12 cellular contexts compared by ENCODE assay signal in the genomic region with DNA sequence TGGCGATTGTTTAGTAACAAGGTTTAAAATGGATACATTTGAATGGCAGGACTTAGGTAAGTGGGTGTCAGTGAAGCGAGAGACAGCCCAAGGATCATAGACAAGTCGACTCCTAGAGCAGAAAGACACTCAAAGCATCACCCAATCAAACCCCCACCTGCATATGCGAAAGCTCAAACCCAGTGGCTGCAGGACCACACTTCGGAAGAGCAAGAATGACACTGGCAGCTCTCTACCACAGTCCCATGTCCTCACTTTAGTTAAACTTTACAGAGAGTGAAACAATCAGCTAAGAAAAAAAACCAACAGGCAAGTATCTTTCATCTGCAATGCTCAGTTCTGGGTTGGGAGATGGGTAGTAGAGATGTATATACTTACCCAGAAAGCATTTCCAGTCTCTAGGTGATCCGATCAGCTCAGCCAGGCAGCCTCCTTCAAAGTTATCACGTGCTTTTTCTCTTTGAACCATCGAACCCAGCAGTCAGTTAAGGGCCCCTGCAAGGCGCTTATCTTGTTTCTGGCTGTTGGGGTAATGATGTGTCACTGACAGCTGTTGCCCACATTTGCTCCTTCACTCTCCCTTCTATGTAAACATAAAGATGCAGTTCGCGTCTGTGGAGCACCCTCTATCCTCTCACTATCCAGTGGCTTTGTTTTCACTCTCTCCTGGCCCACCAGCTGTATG.
DNase-seq lines count a peak whose midpoint lies in the region; ATAC-seq and TF ChIP-seq lines count a peak whose summit lies in the region.
"Had no signal": no experiment of that assay in that cellular context is flagged by ENCODE, and none has a peak within 500 bp of the region (broad histone marks: within the 10 kb centered on the region; RNA-seq: fewer than 3 reads in every experiment).

No MANE protein-coding gene starts in this region.

- H3K4me3 ChIP-seq in hepatocyte = no peak overlapping the region
- H3K4me3 ChIP-seq in thyroid gland (replicated peaks in 1 of 3) = no peak overlapping the region
- H3K4me3 ChIP-seq in aorta (ENCODE audit: low read length in 2 of 2) = no peak overlapping the region

- H3K9me2 ChIP-seq in hepatocyte (replicated peaks; ENCODE audit: insufficient read depth) = no peaks in the 10 kb centered on the region

- no peak for TF ChIP-seq CTCF in hepatocyte (IDR thresholded peaks at IDR 0.05; ENCODE audit: poor library complexity)
- no peak for TF ChIP-seq CTCF in thyroid gland (IDR thresholded peaks at IDR 0.05)

- TF ChIP-seq POLR2A in thyroid gland (IDR thresholded peaks at IDR 0.05) = no peak

- H3K36me3 ChIP-seq in hepatocyte (replicated peaks; ENCODE audit: insufficient read depth, low read depth) (no peaks in the 10 kb centered on the region), thyroid gland (no peaks in the 10 kb centered on the region), aorta (ENCODE audit: control insufficient read depth in 1 of 2, insufficient read depth in 2 of 2, low read length in 1 of 2) (no peaks in the 10 kb centered on the region)

- no peak overlapping the region for H3K27ac ChIP-seq in hepatocyte
- H3K27ac ChIP-seq in thyroid gland = no peak overlapping the region
- no peak overlapping the region for H3K27ac ChIP-seq in aorta (ENCODE audit: low read depth in 1 of 2, low read length in 2 of 2)

- ATAC-seq in HG03175 (IDR thresholded peaks at IDR 0.05; ENCODE audit: unreplicated experiment) = no peak
- no peak for ATAC-seq in aorta (ENCODE audit: low FRiP score)

- no peaks in the 10 kb centered on the region for H3K79me2 ChIP-seq in hepatocyte

- H3K9me3 ChIP-seq in hepatocyte (ENCODE audit: low read depth) = no peaks in the 10 kb centered on the region
- H3K9me3 ChIP-seq in thyroid gland = no peaks in the 10 kb centered on the region
- H3K9me3 ChIP-seq in aorta (ENCODE audit: control insufficient read depth, low read length) = no peaks in the 10 kb centered on the region

- H3K27me3 ChIP-seq in hepatocyte (no peaks in the 10 kb centered on the region), thyroid gland (no peaks in the 10 kb centered on the region), aorta (ENCODE audit: control insufficient read depth in 1 of 2, insufficient read depth in 2 of 2, low read length in 1 of 2) (no peaks in the 10 kb centered on the region)

- no peak overlapping the region for H2AFZ ChIP-seq in hepatocyte

- peak; percentile 49 for DNase-seq in COLO668 (lab: John Stamatoyannopoulos, UW; ENCODE audit: unreplicated experiment)
- DNase-seq in NCI-H1092 treated with DMSO at 0.1 percent for 48 hours (lab: John Stamatoyannopoulos, UW) = peak; percentile 73
- DNase-seq in NCI-H748 (lab: John Stamatoyannopoulos, UW; ENCODE audit: unreplicated experiment) = peak; percentile 92
- DNase-seq in hepatocyte (ENCODE audit: low spot score) = peak; percentile 57
- no peak for DNase-seq in thyroid gland
- no peak for DNase-seq in aorta
- DNase-seq in activated CD4-positive, alpha-beta T cell treated with anti-CD3 and anti-CD28 coated beads, Interleukin-2, amount 50 U/mL, for 4 hours = no peak
- DNase-seq: activated gamma-delta T cell, C1 segment of cervical spinal cord, KG1, RPMI8226 had no signal

- intact Hi-C loops in thyroid gland (cut with DNase I) (no loop called here), aorta (cut with DNase I) (no loop called here)

- H4K20me1 ChIP-seq in hepatocyte (ENCODE audit: insufficient read depth, poor library complexity, severe bottlenecking) = no peaks in the 10 kb centered on the region

- 26% methylated on average over 11 of the region's 11 CpGs for WGBS in hepatocyte (ENCODE audit: low lambda C conversion rate, missing lambda C conversion rate)
- 57 to 59% methylated on average over 11 of the region's 11 CpGs for WGBS in thyroid gland, 2 donors
- WGBS in aorta, 2 donors = 76 to 80% methylated on average over 11 of the region's 11 CpGs

- H3K4me1 ChIP-seq in hepatocyte (ENCODE audit: insufficient read depth) (peaks cover 8% of the 10 kb centered on the region), thyroid gland (no peaks in the 10 kb centered on the region), aorta (ENCODE audit: control insufficient read depth in 1 of 2, insufficient read depth in 2 of 2, low read length in 2 of 2) (no peaks in the 10 kb centered on the region)

- H3K4me2 ChIP-seq in hepatocyte = peak overlapping the region; percentile 30

Comparison
In these comparisons a context has a peak if more than half of its experiments do, and no peak if none do; other contexts are left out.
1. DNase-seq: peak in COLO668 (single experiment), NCI-H1092 treated with DMSO at 0.1 percent for 48 hours (single experiment), NCI-H748 (single experiment) and hepatocyte (single experiment); none in thyroid gland (0 of 2), aorta (0 of 2) and activated CD4-positive, alpha-beta T cell treated with anti-CD3 and anti-CD28 coated beads, Interleukin-2, amount 50 U/mL, for 4 hours (0 of 2).